Comparison of ENCODE assay signal across 26 cellular contexts in the genomic region with DNA sequence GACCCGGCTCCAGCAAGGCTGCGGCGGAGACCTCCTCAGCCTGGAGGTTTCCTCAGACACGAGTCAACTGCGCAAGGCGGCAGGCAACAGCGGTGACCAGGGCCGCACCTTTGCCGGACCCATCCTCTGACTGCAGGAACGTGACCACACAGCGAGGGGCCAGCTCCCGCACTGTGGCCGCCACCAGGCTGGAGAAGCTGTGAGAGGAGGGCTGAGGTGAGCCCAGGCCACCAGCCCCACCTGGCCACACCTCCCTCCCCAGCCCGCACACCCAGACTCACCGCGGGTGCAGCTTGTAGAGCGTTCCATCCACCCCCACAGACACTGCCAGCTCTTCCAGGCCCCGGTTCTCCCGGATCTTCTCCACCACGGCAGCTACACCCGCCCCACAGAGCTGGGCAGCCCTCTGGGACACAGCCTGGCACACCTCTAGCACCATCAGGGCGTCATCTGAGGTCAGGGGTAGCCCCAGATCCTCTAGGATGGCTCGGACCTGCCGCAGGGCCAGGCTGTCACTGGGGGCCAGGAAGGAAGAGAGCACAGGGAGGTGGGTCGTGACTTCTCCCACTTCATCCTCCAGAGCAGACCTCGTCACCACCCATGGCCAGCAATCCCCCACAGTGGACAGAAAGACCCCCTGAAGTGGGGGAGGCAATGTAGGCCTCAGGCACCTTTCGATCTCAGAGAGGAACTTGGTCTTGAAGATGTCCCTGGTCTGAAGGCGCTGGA. TPM values are rescaled to one million over a fixed set of nuclear protein-coding genes. Genes with fewer than 3 reads are reported as not detected.
DNase-seq lines count a peak whose midpoint lies in the region; ATAC-seq, FAIRE-seq and TF ChIP-seq lines count a peak whose summit lies in the region.
"Had no signal": no experiment of that assay in that cellular context is flagged by ENCODE, and none has a peak within 500 bp of the region (broad histone marks: within the 10 kb centered on the region; RNA-seq: fewer than 3 reads in every experiment).

No MANE protein-coding gene starts in this region.

- no peak for FAIRE-seq in GM12891 (lab: Jason Lieb, UNC)
- FAIRE-seq: GM12892, GM18507 had no signal

- H3K27ac ChIP-seq in heart right ventricle (no peak overlapping the region), lower lobe of right lung (no peak overlapping the region), neutrophil (peak overlapping the region; percentile 88), aorta (ENCODE audit: low read depth in 1 of 2, low read length in 2 of 2) (no peak overlapping the region)

- peak; percentile 32 for DNase-seq in Right ventricle myocardium superior
- DNase-seq in heart right ventricle: no peak
- peak; percentile 14 for DNase-seq in lower lobe of right lung
- peak; percentile 39 to 73 for DNase-seq in aorta
- no peak for DNase-seq in GM12891 (ENCODE audit: insufficient read length, low spot score)
- DNase-seq: 8988T; BE2C; C1 segment of cervical spinal cord; CD4-positive, CD25-positive, alpha-beta regulatory T cell; COR-L47; DMS 273 treated with DMSO at 0.1 percent for 48 hours; DMS53; DND-41; EL; GOT3; HFFc6 had no signal

- WGBS in heart right ventricle, 2 donors: 88 to 91% methylated on average over 28 of the region's 28 CpGs
- 90 to 94% methylated on average over 28 of the region's 28 CpGs for WGBS in aorta, 2 donors

- no peak for TF ChIP-seq CTCF in heart right ventricle (IDR thresholded peaks at IDR 0.05)
- TF ChIP-seq CTCF in lower lobe of right lung (IDR thresholded peaks at IDR 0.05): no peak
- no peak for TF ChIP-seq CTCF in neutrophil (IDR thresholded peaks at IDR 0.05)

- intact Hi-C loops in Right ventricle myocardium superior (cut with DNase I) (no loop called here), heart right ventricle (cut with DNase I) (no loop called here), lower lobe of right lung (cut with DNase I) (no loop called here), aorta (cut with DNase I) (no loop called here)

- H3K36me3 ChIP-seq in heart right ventricle (peaks cover 0 to 54% (median 0%) of the 10 kb centered on the region in 9 donors), lower lobe of right lung (no peaks in the 10 kb centered on the region), neutrophil (peaks cover 75% of the 10 kb centered on the region), aorta (ENCODE audit: control insufficient read depth in 1 of 2, insufficient read depth in 2 of 2, low read length in 1 of 2) (no peaks in the 10 kb centered on the region)

- H3K4me1 ChIP-seq in heart right ventricle (peaks cover 0 to under 1% (median 0%) of the 10 kb centered on the region in 9 donors), lower lobe of right lung (no peaks in the 10 kb centered on the region), neutrophil (ENCODE audit: control insufficient read depth in 1 of 2, insufficient read depth in 1 of 2, low read depth in 1 of 2, low read length in 1 of 2) (peaks cover 15 to 17% of the 10 kb centered on the region in 2 experiments), aorta (ENCODE audit: control insufficient read depth in 1 of 2, insufficient read depth in 2 of 2, low read length in 2 of 2) (no peaks in the 10 kb centered on the region)

- no peak for TF ChIP-seq POLR2A in GM12891 (IDR thresholded peaks at IDR 0.05; ENCODE audit: low read depth, low read length)

- no peaks in the 10 kb centered on the region for H3K9me3 ChIP-seq in heart right ventricle
- H3K9me3 ChIP-seq in lower lobe of right lung: no peaks in the 10 kb centered on the region
- H3K9me3 ChIP-seq in neutrophil: no peaks in the 10 kb centered on the region
- no peaks in the 10 kb centered on the region for H3K9me3 ChIP-seq in aorta (ENCODE audit: control insufficient read depth, low read length)
- H3K9me3 ChIP-seq: BE2C had no signal

- H3K4me3 ChIP-seq in heart right ventricle (no peak overlapping the region), lower lobe of right lung (no peak overlapping the region), neutrophil (ENCODE audit: low read depth in 1 of 2, low read length in 1 of 2) (no peak overlapping the region), aorta (ENCODE audit: low read length in 2 of 2) (no peak overlapping the region)

- peaks cover 0 to 32% (median 27%) of the 10 kb centered on the region in 7 donors for H3K27me3 ChIP-seq in heart right ventricle
- peaks cover 29% of the 10 kb centered on the region for H3K27me3 ChIP-seq in lower lobe of right lung (ENCODE audit: low read depth)
- H3K27me3 ChIP-seq in neutrophil: no peaks in the 10 kb centered on the region
- no peaks in the 10 kb centered on the region for H3K27me3 ChIP-seq in aorta (ENCODE audit: control insufficient read depth in 1 of 2, insufficient read depth in 2 of 2, low read length in 1 of 2)
- H3K27me3 ChIP-seq: BE2C had no signal

- ATAC-seq in Right ventricle myocardium superior (ENCODE audit: poor library complexity) (no peak), heart right ventricle (no peak), lower lobe of right lung (no peak), aorta (ENCODE audit: low FRiP score) (no peak), GM21825 (IDR thresholded peaks at IDR 0.05; ENCODE audit: unreplicated experiment) (no peak), HG02588 (IDR thresholded peaks at IDR 0.05; ENCODE audit: unreplicated experiment) (no peak)
- ATAC-seq: HCT116 had no signal

TF ChIP-seq in GM12891, 5 proteins besides CTCF, POLR2A, EP300 and RAD21:
- TF ChIP-seq PAX5 (IDR thresholded peaks at IDR 0.05; ENCODE audit: insufficient read depth, low read length, severe bottlenecking): no peak
- no peak for TF ChIP-seq SPI1 (IDR thresholded peaks at IDR 0.05; ENCODE audit: low read depth, low read length)
- TF ChIP-seq POU2F2 (IDR thresholded peaks at IDR 0.05; ENCODE audit: low read depth, low read length): no peak
- TF ChIP-seq TAF1 (IDR thresholded peaks at IDR 0.05; ENCODE audit: low read depth, low read length): no peak
- TF ChIP-seq POLR2AphosphoS5 (IDR thresholded peaks at IDR 0.05; ENCODE audit: low read depth, low read length): no peak

RNA-seq across cellular contexts. Expression of a gene that starts 18.0 kb away (rescaled TPM):
- total RNA-seq in Right ventricle myocardium superior: 7.2 TPM
- 10 to 100 TPM in 1 of 10 donors, 1 to 10 TPM in 7, under 1 TPM in 2; 0.68 to 18.7 (median 2.9) TPM for total RNA-seq in heart right ventricle
- polyA plus RNA-seq in heart right ventricle: 10 to 100 TPM in 1 of 2 donors, 1 to 10 TPM in 1; 4.5 to 17.2 TPM
- 61.2 TPM for total RNA-seq in lower lobe of right lung
- total RNA-seq in aorta: 10 to 100 TPM; 26.8 to 38.8 TPM
- 1 to 10 TPM; 7.9 to 8.9 TPM for polyA plus RNA-seq in aorta
- 0.21 TPM for polyA plus RNA-seq in GM12891 (2012; ENCODE audit: low read depth, missing spikeins)
- total RNA-seq: G401, H7, HFFc6, HT-29 had no signal
- polyA plus RNA-seq: CD8-positive, alpha-beta memory T cell had no signal

Comparison
In these comparisons a context has a peak if more than half of its experiments do, and no peak if none do; other contexts are left out.
1. DNase-seq: peak in Right ventricle myocardium superior (single experiment), lower lobe of right lung (single experiment) and aorta (2 of 2); none in heart right ventricle (0 of 2) and GM12891 (single experiment).